Comparison of ENCODE assay signal across 8 cellular contexts in genomic region chr10:33193057-33193866, GRCh38.
A peak's percentile ranks its signal among the peaks of the same experiment; 100 is the strongest.
DNase-seq lines count a peak whose midpoint lies in the region; ATAC-seq, FAIRE-seq and TF ChIP-seq lines count a peak whose summit lies in the region.

No MANE protein-coding gene starts in this region.

- dilution Hi-C loops in keratinocyte (cut with MboI; ENCODE audit: extremely low pct_ligation_motif_present, low sequenced_read_pairs) = no loop called here

- H3K36me3 ChIP-seq in bronchial epithelial cell (ENCODE audit: control insufficient read depth, insufficient read depth, low read length) = no peaks in the 10 kb centered on the region
- peaks cover 5 to 12% of the 10 kb centered on the region in 2 experiments for H3K36me3 ChIP-seq in keratinocyte (ENCODE audit: control insufficient read depth in 2 of 2, extremely low read depth in 1 of 2, insufficient read depth in 2 of 2, low read length in 2 of 2)

- H3K4me2 ChIP-seq in keratinocyte (ENCODE audit: control insufficient read depth, extremely low read depth, insufficient read depth, low read depth, low read length) = peak overlapping the region; percentile 18

- CTCF ChIA-PET in WTC11 (lab: Charles Lee) = interaction anchor here (0.6 to 1.8 kb wide), 18 partner anchors 9 to 184 kb away, joined by 3 to 15 read pairs (median 6); partner anchors contain the start of gene NRP1

- no peaks in the 10 kb centered on the region for H3K9me1 ChIP-seq in keratinocyte (ENCODE audit: control insufficient read depth, extremely low read depth, insufficient read depth, low read length)

- FAIRE-seq in bronchial epithelial cell (lab: Jason Lieb, UNC) (no peak), keratinocyte (lab: Jason Lieb, UNC) (peak; percentile 79)

- TF ChIP-seq CTCF in GM12875 (IDR thresholded peaks at IDR 0.05; ENCODE audit: borderline replicate concordance, insufficient read depth, low read depth, low read length) (peak; percentile 61; the same call in 1 of the 2 replicates), WTC11 (IDR thresholded peaks at IDR 0.05) (peak; percentile 27; the same call in 1 of the 2 replicates), bronchial epithelial cell (IDR thresholded peaks at IDR 0.05; ENCODE audit: insufficient read depth, low read length, severe bottlenecking) (peak; percentile 71), keratinocyte (optimal IDR thresholded peaks at IDR 0.05 in 1 of 3, IDR thresholded peaks at IDR 0.05 in 1 of 3, conservative IDR thresholded peaks at IDR 0.05 in 1 of 3; ENCODE audit: extremely low read depth in 1 of 3, insufficient read depth in 2 of 3, low read length in 3 of 3) (peak; percentile 61 to 78 (median 74))

- H3K27ac ChIP-seq in keratinocyte (ENCODE audit: control insufficient read depth, insufficient read depth, low read length) = no peak overlapping the region

- H3K9me3 ChIP-seq in keratinocyte (ENCODE audit: control insufficient read depth, low read depth, low read length) = no peaks in the 10 kb centered on the region

- H3K79me2 ChIP-seq in keratinocyte (ENCODE audit: control insufficient read depth, insufficient read depth, low read length) = no peaks in the 10 kb centered on the region

- ATAC-seq in HG02798 (IDR thresholded peaks at IDR 0.05; ENCODE audit: poor library complexity, unreplicated experiment) = peak; percentile 85
- peak; percentile 89 for ATAC-seq in WTC11

- H4K20me1 ChIP-seq in keratinocyte (ENCODE audit: control insufficient read depth, extremely low read depth, insufficient read depth, low read length) = no peaks in the 10 kb centered on the region

- H3K9me3 Mint-ChIP-seq in WTC11 = no peaks in the 10 kb centered on the region

- H3K27me3 ChIP-seq in bronchial epithelial cell (ENCODE audit: control insufficient read depth, insufficient read depth, low read length) = no peaks in the 10 kb centered on the region
- H3K27me3 ChIP-seq in keratinocyte (ENCODE audit: control insufficient read depth, extremely low read depth, insufficient read depth, low read length) = no peaks in the 10 kb centered on the region

- H3K9ac ChIP-seq in keratinocyte (ENCODE audit: control insufficient read depth, extremely low read depth, insufficient read depth, low read length) = no peak overlapping the region

- H3K27me3 Mint-ChIP-seq in WTC11 (ENCODE audit: low read depth) = peaks cover 3% of the 10 kb centered on the region; the same call in 1 of the 2 replicates

- peaks cover 26% of the 10 kb centered on the region for H3K4me1 Mint-ChIP-seq in WTC11

- H3K4me3 ChIP-seq in GM12875 (ENCODE audit: low read depth, low read length) = no peak overlapping the region
- no peak overlapping the region for H3K4me3 ChIP-seq in bronchial epithelial cell (ENCODE audit: low read depth, low read length)
- H3K4me3 ChIP-seq in keratinocyte (ENCODE audit: control insufficient read depth in 2 of 3, extremely low read depth in 1 of 3, insufficient read depth in 2 of 3, low read depth in 1 of 3, low read length in 3 of 3) = no peak overlapping the region

- H3K27ac Mint-ChIP-seq in WTC11 = no peak overlapping the region

- H3K4me1 ChIP-seq in keratinocyte (ENCODE audit: control insufficient read depth, extremely low read depth, insufficient read depth, low read length) = peaks cover 12% of the 10 kb centered on the region

- no peaks in the 10 kb centered on the region for H3K36me3 Mint-ChIP-seq in WTC11

- POLR2A ChIA-PET in WTC11 (lab: Charles Lee) = no interaction called here

- no peak overlapping the region for H2AFZ ChIP-seq in keratinocyte (ENCODE audit: control insufficient read depth, low read length)

- no peak overlapping the region for H3K4me3 Mint-ChIP-seq in WTC11

- DNase-seq in NCI-H2029 treated with DMSO at 0.1 percent for 48 hours (lab: John Stamatoyannopoulos, UW) = peak; percentile 0
- DNase-seq in WTC11 (ENCODE audit: low spot score) = peak; percentile 71
- DNase-seq in bronchial epithelial cell (ENCODE audit: low read depth) = peak; percentile 77
- DNase-seq in keratinocyte (ENCODE audit: low read depth, low spot score) = peak; percentile 53
- peak; percentile 43 to 47 for DNase-seq in stimulated activated CD4-positive, alpha-beta T cell treated with anti-CD3 and anti-CD28 coated beads, Interleukin-1b, Interleukin-23, amount 100 ng/mL, for 1 hour (ENCODE audit: low read depth in 2 of 2)
- no peak for DNase-seq in cerebellar nuclear complex (lab: John Stamatoyannopoulos, UW)

TF ChIP-seq in WTC11, 78 proteins besides CTCF, POLR2A, EP300 and RAD21:
- TF ChIP-seq MXD4 (CRISPR knock-in tag; IDR thresholded peaks at IDR 0.05; ENCODE audit: borderline replicate concordance) (no peak), EMX1 (CRISPR knock-in tag; IDR thresholded peaks at IDR 0.05) (no peak), ZNF121 (CRISPR knock-in tag; IDR thresholded peaks at IDR 0.05) (no peak), ZNF138 (CRISPR knock-in tag; conservative IDR thresholded peaks at IDR 0.05) (no peak), CREB1 (CRISPR knock-in tag; IDR thresholded peaks at IDR 0.05) (no peak), NFE2L1 (CRISPR knock-in tag; IDR thresholded peaks at IDR 0.05) (no peak), ZNF317 (CRISPR knock-in tag; IDR thresholded peaks at IDR 0.05; ENCODE audit: borderline replicate concordance, low read depth) (no peak), ZNF396 (CRISPR knock-in tag; IDR thresholded peaks at IDR 0.05; ENCODE audit: borderline replicate concordance) (no peak), NR1H2 (CRISPR knock-in tag; IDR thresholded peaks at IDR 0.05) (no peak), ZNF281 (CRISPR knock-in tag; IDR thresholded peaks at IDR 0.05) (no peak), NR3C1 (CRISPR knock-in tag; conservative IDR thresholded peaks at IDR 0.05; ENCODE audit: low read depth) (no peak), SMAD4 (CRISPR knock-in tag; IDR thresholded peaks at IDR 0.05) (no peak)

Comparison
In these comparisons a context has a peak if more than half of its experiments do, and no peak if none do; other contexts are left out.
1. DNase-seq: peak in NCI-H2029 treated with DMSO at 0.1 percent for 48 hours (single experiment), WTC11 (single experiment), bronchial epithelial cell (single experiment), keratinocyte (single experiment) and stimulated activated CD4-positive, alpha-beta T cell treated with anti-CD3 and anti-CD28 coated beads, Interleukin-1b, Interleukin-23, amount 100 ng/mL, for 1 hour (2 of 2); none in cerebellar nuclear complex (0 of 2).
2. Peak in every context shown above with its lines, with median percentiles within 50 percentile points of each other: CTCF ChIP-seq.